In genomic region chr7:27153526-27153925, GRCh38 we compare ENCODE assay signal across 19 cellular contexts. TPM values are rescaled to one million over a fixed set of nuclear protein-coding genes. Genes with fewer than 3 reads are reported as not detected.
DNase-seq lines count a peak whose midpoint lies in the region; ATAC-seq, FAIRE-seq and TF ChIP-seq lines count a peak whose summit lies in the region.
"Had no signal": no experiment of that assay in that cellular context is flagged by ENCODE, and none has a peak within 500 bp of the region (broad histone marks: within the 10 kb centered on the region; RNA-seq: fewer than 3 reads in every experiment).

No MANE protein-coding gene starts in this region.

- H3K9me3 Mint-ChIP-seq in CD14-positive monocyte (peaks cover 0 to 68% (median 28%) of the 10 kb centered on the region in 7 donors), HFFc6 (no peaks in the 10 kb centered on the region), nephron progenitor cell (peaks cover 4% of the 10 kb centered on the region)
- H3K9me3 Mint-ChIP-seq in effector memory CD8-positive, alpha-beta T cell, result no peaks in the 10 kb centered on the region
- H3K9me3 Mint-ChIP-seq: activated B cell treated with CpG ODN at 0.5 μM for 24 hours; activated naive CD4-positive, alpha-beta T cell treated with anti-CD3 and anti-CD28 coated beads for 36 hours had no signal

- no peak for ATAC-seq in effector memory CD8-positive, alpha-beta T cell (replicated peaks)
- ATAC-seq: heart left ventricle had no signal

- no peak for FAIRE-seq in RCC 7860 (lab: Jason Lieb, UNC)
- FAIRE-seq: HTR-8/SVneo had no signal

- H3K4me1 Mint-ChIP-seq in CD14-positive monocyte, result peaks cover 65% of the 10 kb centered on the region
- H3K4me1 Mint-ChIP-seq in HFFc6 (ENCODE audit: low read depth), result peaks cover 59% of the 10 kb centered on the region
- peaks cover 33% of the 10 kb centered on the region for H3K4me1 Mint-ChIP-seq in nephron progenitor cell
- H3K4me1 Mint-ChIP-seq in effector memory CD8-positive, alpha-beta T cell (ENCODE audit: low read depth in 2 of 2), result peaks cover 44 to 47% of the 10 kb centered on the region in 2 donors

- peaks cover 12 to 28% of the 10 kb centered on the region in 2 donors for H3K36me3 Mint-ChIP-seq in CD14-positive monocyte
- H3K36me3 Mint-ChIP-seq in HFFc6 (ENCODE audit: low read depth), result peaks cover 5% of the 10 kb centered on the region
- peaks cover 63% of the 10 kb centered on the region for H3K36me3 Mint-ChIP-seq in nephron progenitor cell (ENCODE audit: low read depth)
- peaks cover 32% of the 10 kb centered on the region for H3K36me3 Mint-ChIP-seq in effector memory CD8-positive, alpha-beta T cell (ENCODE audit: insufficient read depth)

- H3K27ac Mint-ChIP-seq in CD14-positive monocyte (no peak overlapping the region), HFFc6 (peak overlapping the region; percentile 91), nephron progenitor cell (peak overlapping the region; percentile 86)
- no peak overlapping the region for H3K27ac Mint-ChIP-seq in effector memory CD8-positive, alpha-beta T cell
- H3K27ac Mint-ChIP-seq: activated naive CD4-positive, alpha-beta T cell treated with anti-CD3 and anti-CD28 coated beads for 36 hours had no signal

- DNase-seq in CD14-positive monocyte (ENCODE audit: low spot score) (peak; percentile 3), HFFc6 (no peak), epithelial cell of proximal tubule (ENCODE audit: low read depth) (no peak), nephron progenitor cell (no peak), RCC 7860 (ENCODE audit: low spot score) (no peak), NCI-H524 (lab: John Stamatoyannopoulos, UW) (no peak), NCI-H146 (lab: John Stamatoyannopoulos, UW) (no peak)
- DNase-seq in effector memory CD8-positive, alpha-beta T cell, result no peak
- DNase-seq: activated B cell treated with CpG ODN at 0.5 μM for 24 hours; activated naive CD4-positive, alpha-beta T cell treated with anti-CD3 and anti-CD28 coated beads for 36 hours; esophagus squamous epithelium; NCI-H1436 treated with DMSO at 0.1 percent for 48 hours; NCI-H345; stimulated activated CD4-positive, alpha-beta T cell treated with anti-CD3 and anti-CD28 coated beads, Interleukin-2, amount 100 ng/mL, for 24 hours had no signal

- TF ChIP-seq CTCF in CD14-positive monocyte (IDR thresholded peaks at IDR 0.05) (no peak), HFFc6 (IDR thresholded peaks at IDR 0.05) (no peak), epithelial cell of proximal tubule (conservative IDR thresholded peaks at IDR 0.05; ENCODE audit: low read depth, low read length) (no peak), nephron progenitor cell (IDR thresholded peaks at IDR 0.05) (no peak)

- peaks cover 93 to 100% (median 100%) of the 10 kb centered on the region in 3 donors for H3K27me3 Mint-ChIP-seq in CD14-positive monocyte (ENCODE audit: low read depth in 3 of 3)
- peaks cover 11% of the 10 kb centered on the region for H3K27me3 Mint-ChIP-seq in HFFc6 (ENCODE audit: insufficient read depth)
- peaks cover 8% of the 10 kb centered on the region for H3K27me3 Mint-ChIP-seq in nephron progenitor cell (ENCODE audit: low read depth, poor library complexity)
- H3K27me3 Mint-ChIP-seq in effector memory CD8-positive, alpha-beta T cell, result peaks cover 84 to 99% of the 10 kb centered on the region in 2 donors

- intact Hi-C loops in CD14-positive monocyte (cut with micrococcal nuclease), result loop anchor here (2.0 to 5.0 kb wide), 3 partner anchors 15 to 1291 kb away; partner anchors contain the start of gene HOXA11 (in 2 of the 2)

- H3K4me3 Mint-ChIP-seq in CD14-positive monocyte (peak overlapping the region in 1 of 2 donors; percentile 93), HFFc6 (peak overlapping the region; percentile 91; the same call in 1 of the 2 replicates), nephron progenitor cell (peak overlapping the region; percentile 97)
- H3K4me3 Mint-ChIP-seq in effector memory CD8-positive, alpha-beta T cell, result no peak overlapping the region
- H3K4me3 Mint-ChIP-seq: activated B cell treated with CpG ODN at 0.5 μM for 24 hours; activated naive CD4-positive, alpha-beta T cell treated with anti-CD3 and anti-CD28 coated beads for 36 hours had no signal

- peak overlapping the region; percentile 75 for H3K4me3 ChIP-seq in epithelial cell of proximal tubule (ENCODE audit: low read depth, low read length)

RNA-seq across cellular contexts. Expression of gene HOXA3, which starts 1.1 kb away (rescaled TPM):
- polyA plus RNA-seq in CD14-positive monocyte, result not detected
- total RNA-seq in HFFc6 (2021; fragmentation: NEBNext Ultra II Directional; extraction: Animal tissue kit (Norgen Biotek cat#: 25700)), result 1 to 10 TPM in 3 of 6 experiments, under 1 TPM in 3; 0.33 to 1.9 (median 1.1) TPM
- 14.4 and 33.2 TPM in 2 replicates for total RNA-seq in epithelial cell of proximal tubule
- total RNA-seq: activated B cell treated with CpG ODN at 0.5 μM for 24 hours; activated naive CD4-positive, alpha-beta T cell treated with anti-CD3 and anti-CD28 coated beads for 36 hours; osteocyte; T-helper 1 cell treated with Interleukin-12 subunit alpha and Interleukin-12 subunit beta and Interleukin-4 antibody, amounts not matched to agents 30 ng/mL and 1 ng/mL, for 36 hours had no signal

RNA-seq across cellular contexts. Expression of gene HOXA7, which starts 2.9 kb away (rescaled TPM):
- not detected for polyA plus RNA-seq in CD14-positive monocyte
- 1 to 10 TPM; 6.2 to 8.2 (median 6.8) TPM for total RNA-seq in HFFc6 (2021; fragmentation: NEBNext Ultra II Directional; extraction: Animal tissue kit (Norgen Biotek cat#: 25700))
- total RNA-seq in epithelial cell of proximal tubule, result 21.4 and 27.9 TPM in 2 replicates
- total RNA-seq: activated B cell treated with CpG ODN at 0.5 μM for 24 hours; activated naive CD4-positive, alpha-beta T cell treated with anti-CD3 and anti-CD28 coated beads for 36 hours; osteocyte; T-helper 1 cell treated with Interleukin-12 subunit alpha and Interleukin-12 subunit beta and Interleukin-4 antibody, amounts not matched to agents 30 ng/mL and 1 ng/mL, for 36 hours had no signal
- polyA plus RNA-seq: heart left ventricle had no signal

RNA-seq across cellular contexts. Expression of gene HOXA6, which starts 6.0 kb away (rescaled TPM):
- polyA plus RNA-seq in CD14-positive monocyte, result not detected
- 1 to 10 TPM; 2.3 to 3.8 (median 2.8) TPM for total RNA-seq in HFFc6 (2021; fragmentation: NEBNext Ultra II Directional; extraction: Animal tissue kit (Norgen Biotek cat#: 25700))
- total RNA-seq in epithelial cell of proximal tubule, result 5.7 and 11.8 TPM in 2 replicates
- total RNA-seq: activated B cell treated with CpG ODN at 0.5 μM for 24 hours; activated naive CD4-positive, alpha-beta T cell treated with anti-CD3 and anti-CD28 coated beads for 36 hours; heart left ventricle; mononuclear cell; osteocyte; T-helper 1 cell treated with Interleukin-12 subunit alpha and Interleukin-12 subunit beta and Interleukin-4 antibody, amounts not matched to agents 30 ng/mL and 1 ng/mL, for 36 hours had no signal
- polyA plus RNA-seq: heart left ventricle had no signal

RNA-seq across cellular contexts. Expression of gene HOXA5, which starts 10.0 kb away (rescaled TPM):
- 1 to 10 TPM in 1 of 2 donors, under 1 TPM in 1; 0.85 to 1.8 TPM for polyA plus RNA-seq in CD14-positive monocyte
- 1 to 10 TPM; 2.0 to 3.8 (median 2.8) TPM for total RNA-seq in HFFc6 (2021; fragmentation: NEBNext Ultra II Directional; extraction: Animal tissue kit (Norgen Biotek cat#: 25700))
- 20.1 and 47.6 TPM in 2 replicates for total RNA-seq in epithelial cell of proximal tubule
- total RNA-seq: activated B cell treated with CpG ODN at 0.5 μM for 24 hours; activated naive CD4-positive, alpha-beta T cell treated with anti-CD3 and anti-CD28 coated beads for 36 hours; osteocyte; T-helper 1 cell treated with Interleukin-12 subunit alpha and Interleukin-12 subunit beta and Interleukin-4 antibody, amounts not matched to agents 30 ng/mL and 1 ng/mL, for 36 hours had no signal

RNA-seq across cellular contexts. Expression of gene HOXA9, which starts 11.8 kb away (rescaled TPM):
- 1 to 10 TPM in 1 of 2 donors, under 1 TPM in 1; 0.55 to 1.9 TPM for polyA plus RNA-seq in CD14-positive monocyte
- 10 to 100 TPM; 25.2 to 37.0 (median 26.7) TPM for total RNA-seq in HFFc6 (2021; fragmentation: NEBNext Ultra II Directional; extraction: Animal tissue kit (Norgen Biotek cat#: 25700))
- 82.4 and 104 TPM in 2 replicates for total RNA-seq in epithelial cell of proximal tubule
- total RNA-seq: activated B cell treated with CpG ODN at 0.5 μM for 24 hours; activated naive CD4-positive, alpha-beta T cell treated with anti-CD3 and anti-CD28 coated beads for 36 hours; osteocyte; T-helper 1 cell treated with Interleukin-12 subunit alpha and Interleukin-12 subunit beta and Interleukin-4 antibody, amounts not matched to agents 30 ng/mL and 1 ng/mL, for 36 hours had no signal
- polyA plus RNA-seq: heart left ventricle had no signal

Comparison
In these comparisons a context has a peak if more than half of its experiments do, and no peak if none do; other contexts are left out.
1. H3K27ac Mint-ChIP-seq: peak in HFFc6 (single experiment) and nephron progenitor cell (single experiment); none in CD14-positive monocyte (0 of 7) and effector memory CD8-positive, alpha-beta T cell (0 of 2).
2. H3K4me3 Mint-ChIP-seq: peak in HFFc6 (single experiment) and nephron progenitor cell (single experiment); none in effector memory CD8-positive, alpha-beta T cell (0 of 2).